ENCODE assay signal across 1 cellular context in the genomic region with DNA sequence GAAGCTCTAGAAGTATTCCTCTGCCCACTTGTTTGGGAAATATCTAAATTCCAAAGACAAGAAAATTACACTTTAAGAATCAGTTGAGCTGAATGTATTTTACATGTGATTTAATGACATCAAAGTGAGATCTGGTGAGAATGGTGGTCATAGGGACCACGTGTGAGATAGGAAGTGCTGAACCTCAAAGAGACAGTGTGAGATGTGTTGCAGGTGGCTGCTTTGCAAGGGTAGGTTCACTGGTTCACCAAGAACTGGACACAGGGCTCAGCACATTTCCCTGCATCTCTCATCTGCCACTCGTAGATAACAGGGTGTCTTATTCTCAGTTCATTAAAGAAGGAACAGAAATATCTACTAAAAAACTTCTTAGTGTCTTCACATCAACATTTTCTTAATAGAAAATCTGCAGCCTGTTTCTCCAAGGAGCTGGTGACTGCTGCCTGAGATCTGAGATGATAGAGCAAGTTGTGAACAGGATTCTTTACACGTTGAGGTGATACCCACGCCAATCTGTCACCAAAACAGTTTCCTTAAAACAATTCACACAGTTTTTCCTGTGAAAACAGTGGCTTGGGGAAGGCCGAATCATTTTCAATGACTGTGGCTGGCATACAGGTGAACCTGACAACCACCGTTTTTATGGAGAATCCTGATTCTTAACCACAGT.
TF ChIP-seq lines count a peak whose summit lies in the region.

No MANE protein-coding gene starts in this region.

TF ChIP-seq in GM12878, 131 proteins besides CTCF, POLR2A, EP300 and RAD21 (continued from another document):
- TF ChIP-seq, protein P1, sequence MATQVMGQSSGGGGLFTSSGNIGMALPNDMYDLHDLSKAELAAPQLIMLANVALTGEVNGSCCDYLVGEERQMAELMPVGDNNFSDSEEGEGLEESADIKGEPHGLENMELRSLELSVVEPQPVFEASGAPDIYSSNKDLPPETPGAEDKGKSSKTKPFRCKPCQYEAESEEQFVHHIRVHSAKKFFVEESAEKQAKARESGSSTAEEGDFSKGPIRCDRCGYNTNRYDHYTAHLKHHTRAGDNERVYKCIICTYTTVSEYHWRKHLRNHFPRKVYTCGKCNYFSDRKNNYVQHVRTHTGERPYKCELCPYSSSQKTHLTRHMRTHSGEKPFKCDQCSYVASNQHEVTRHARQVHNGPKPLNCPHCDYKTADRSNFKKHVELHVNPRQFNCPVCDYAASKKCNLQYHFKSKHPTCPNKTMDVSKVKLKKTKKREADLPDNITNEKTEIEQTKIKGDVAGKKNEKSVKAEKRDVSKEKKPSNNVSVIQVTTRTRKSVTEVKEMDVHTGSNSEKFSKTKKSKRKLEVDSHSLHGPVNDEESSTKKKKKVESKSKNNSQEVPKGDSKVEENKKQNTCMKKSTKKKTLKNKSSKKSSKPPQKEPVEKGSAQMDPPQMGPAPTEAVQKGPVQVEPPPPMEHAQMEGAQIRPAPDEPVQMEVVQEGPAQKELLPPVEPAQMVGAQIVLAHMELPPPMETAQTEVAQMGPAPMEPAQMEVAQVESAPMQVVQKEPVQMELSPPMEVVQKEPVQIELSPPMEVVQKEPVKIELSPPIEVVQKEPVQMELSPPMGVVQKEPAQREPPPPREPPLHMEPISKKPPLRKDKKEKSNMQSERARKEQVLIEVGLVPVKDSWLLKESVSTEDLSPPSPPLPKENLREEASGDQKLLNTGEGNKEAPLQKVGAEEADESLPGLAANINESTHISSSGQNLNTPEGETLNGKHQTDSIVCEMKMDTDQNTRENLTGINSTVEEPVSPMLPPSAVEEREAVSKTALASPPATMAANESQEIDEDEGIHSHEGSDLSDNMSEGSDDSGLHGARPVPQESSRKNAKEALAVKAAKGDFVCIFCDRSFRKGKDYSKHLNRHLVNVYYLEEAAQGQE (IDR thresholded peaks at IDR 0.05; ENCODE audit: low read depth, low read length), result no peak
- TF ChIP-seq TARDBP (IDR thresholded peaks at IDR 0.05; ENCODE audit: borderline replicate concordance) (no peak), YY1 (IDR thresholded peaks at IDR 0.05; ENCODE audit: low read depth, low read length) (no peak), ZNF24 (IDR thresholded peaks at IDR 0.05) (0 out of 2 replicates have a peak, but pooled peaks have one; percentile 40), EZH2 (IDR thresholded peaks at IDR 0.05; ENCODE audit: borderline replicate concordance, control insufficient read depth, low read depth, low read length) (no peak), RAD51 (IDR thresholded peaks at IDR 0.05) (peak; percentile 72), NR2C2 (IDR thresholded peaks at IDR 0.05; ENCODE audit: borderline replicate concordance, control insufficient read depth, insufficient read length, low read depth) (no peak), JUND (IDR thresholded peaks at IDR 0.05; ENCODE audit: low read depth, low read length) (no peak), CBFB (IDR thresholded peaks at IDR 0.05; ENCODE audit: low read depth) (no peak)
- TF ChIP-seq, protein P2, sequence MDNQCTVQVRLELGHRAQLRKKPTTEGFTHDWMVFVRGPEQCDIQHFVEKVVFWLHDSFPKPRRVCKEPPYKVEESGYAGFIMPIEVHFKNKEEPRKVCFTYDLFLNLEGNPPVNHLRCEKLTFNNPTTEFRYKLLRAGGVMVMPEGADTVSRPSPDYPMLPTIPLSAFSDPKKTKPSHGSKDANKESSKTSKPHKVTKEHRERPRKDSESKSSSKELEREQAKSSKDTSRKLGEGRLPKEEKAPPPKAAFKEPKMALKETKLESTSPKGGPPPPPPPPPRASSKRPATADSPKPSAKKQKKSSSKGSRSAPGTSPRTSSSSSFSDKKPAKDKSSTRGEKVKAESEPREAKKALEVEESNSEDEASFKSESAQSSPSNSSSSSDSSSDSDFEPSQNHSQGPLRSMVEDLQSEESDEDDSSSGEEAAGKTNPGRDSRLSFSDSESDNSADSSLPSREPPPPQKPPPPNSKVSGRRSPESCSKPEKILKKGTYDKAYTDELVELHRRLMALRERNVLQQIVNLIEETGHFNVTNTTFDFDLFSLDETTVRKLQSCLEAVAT (IDR thresholded peaks at IDR 0.05), result no peak
- TF ChIP-seq, protein P3, sequence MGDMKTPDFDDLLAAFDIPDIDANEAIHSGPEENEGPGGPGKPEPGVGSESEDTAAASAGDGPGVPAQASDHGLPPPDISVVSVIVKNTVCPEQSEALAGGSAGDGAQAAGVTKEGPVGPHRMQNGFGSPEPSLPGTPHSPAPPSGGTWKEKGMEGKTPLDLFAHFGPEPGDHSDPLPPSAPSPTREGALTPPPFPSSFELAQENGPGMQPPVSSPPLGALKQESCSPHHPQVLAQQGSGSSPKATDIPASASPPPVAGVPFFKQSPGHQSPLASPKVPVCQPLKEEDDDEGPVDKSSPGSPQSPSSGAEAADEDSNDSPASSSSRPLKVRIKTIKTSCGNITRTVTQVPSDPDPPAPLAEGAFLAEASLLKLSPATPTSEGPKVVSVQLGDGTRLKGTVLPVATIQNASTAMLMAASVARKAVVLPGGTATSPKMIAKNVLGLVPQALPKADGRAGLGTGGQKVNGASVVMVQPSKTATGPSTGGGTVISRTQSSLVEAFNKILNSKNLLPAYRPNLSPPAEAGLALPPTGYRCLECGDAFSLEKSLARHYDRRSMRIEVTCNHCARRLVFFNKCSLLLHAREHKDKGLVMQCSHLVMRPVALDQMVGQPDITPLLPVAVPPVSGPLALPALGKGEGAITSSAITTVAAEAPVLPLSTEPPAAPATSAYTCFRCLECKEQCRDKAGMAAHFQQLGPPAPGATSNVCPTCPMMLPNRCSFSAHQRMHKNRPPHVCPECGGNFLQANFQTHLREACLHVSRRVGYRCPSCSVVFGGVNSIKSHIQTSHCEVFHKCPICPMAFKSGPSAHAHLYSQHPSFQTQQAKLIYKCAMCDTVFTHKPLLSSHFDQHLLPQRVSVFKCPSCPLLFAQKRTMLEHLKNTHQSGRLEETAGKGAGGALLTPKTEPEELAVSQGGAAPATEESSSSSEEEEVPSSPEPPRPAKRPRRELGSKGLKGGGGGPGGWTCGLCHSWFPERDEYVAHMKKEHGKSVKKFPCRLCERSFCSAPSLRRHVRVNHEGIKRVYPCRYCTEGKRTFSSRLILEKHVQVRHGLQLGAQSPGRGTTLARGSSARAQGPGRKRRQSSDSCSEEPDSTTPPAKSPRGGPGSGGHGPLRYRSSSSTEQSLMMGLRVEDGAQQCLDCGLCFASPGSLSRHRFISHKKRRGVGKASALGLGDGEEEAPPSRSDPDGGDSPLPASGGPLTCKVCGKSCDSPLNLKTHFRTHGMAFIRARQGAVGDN (IDR thresholded peaks at IDR 0.05), result peak; percentile 98
